16 cellular contexts compared by ENCODE assay signal in genomic region chr2:155633887-155634570, GRCh38.
A peak's percentile ranks its signal among the peaks of the same experiment; 100 is the strongest.
DNase-seq lines count a peak whose midpoint lies in the region; ATAC-seq, FAIRE-seq and TF ChIP-seq lines count a peak whose summit lies in the region.
"Had no signal": no experiment of that assay in that cellular context is flagged by ENCODE, and none has a peak within 500 bp of the region (broad histone marks: within the 10 kb centered on the region; RNA-seq: fewer than 3 reads in every experiment).

No MANE protein-coding gene starts in this region.

- H3K9me3 ChIP-seq in GM12878 (replicated peaks; ENCODE audit: control insufficient read depth, insufficient read depth, low read length): no peaks in the 10 kb centered on the region
- H3K9me3 ChIP-seq: gastroesophageal sphincter, stomach had no signal

- TF ChIP-seq EP300 in GM12878 (IDR thresholded peaks at IDR 0.05; ENCODE audit: borderline replicate concordance in 1 of 2, control insufficient read depth in 1 of 2, low read depth in 2 of 2, low read length in 2 of 2): peak; percentile 57 to 81; a peak in 3 of 4 replicates

- no peak overlapping the region for H3K4me3 ChIP-seq in GM12878
- H3K4me3 ChIP-seq: gastroesophageal sphincter, stomach had no signal

- intact Hi-C loops in GM12878 (cut with micrococcal nuclease; ENCODE audit: unreplicated experiment): no loop called here

- no peak for TF ChIP-seq RAD21 in GM12878 (IDR thresholded peaks at IDR 0.05; ENCODE audit: insufficient read depth, low read depth, low read length)

- CTCF ChIA-PET in GM12878 (lab: Yijun Ruan, JAX): no interaction called here

- DNase-seq in GM10266 (ENCODE audit: extremely low spot score) (peak; percentile 11), GM12878 (ENCODE audit: low read depth, low spot score) (peak; percentile 40), SIG-M5 treated with dmso at 0.1 percent for 504 hours (lab: John Stamatoyannopoulos, UW; ENCODE audit: unreplicated experiment) (no peak), iPS-NIHi7 (ENCODE audit: extremely low spot score) (no peak)
- DNase-seq in activated CD4-positive, CD25-positive, alpha-beta regulatory T cell (lab: John Stamatoyannopoulos, UW): no peak
- DNase-seq: activated CD4-positive, alpha-beta memory T cell treated with anti-CD3 and anti-CD28 coated beads, Interleukin-2, amount 10 ng/mL, durations not matched to agents 7 days and 5 days; AML-193; dermis blood vessel endothelial cell; left colon; NCI-H524; stomach; SW 1271 had no signal

- POLR2A ChIA-PET in GM12878 (lab: Charles Lee): no interaction called here

- SMC1A ChIA-PET in GM12878 (lab: Charles Lee; ENCODE audit: uncharacterized antibody, unreplicated experiment): interaction anchor here (0.9 kb wide), 1 partner anchor 49 kb away, joined by 3 read pairs; no protein-coding TSS in a partner anchor

- no peaks in the 10 kb centered on the region; the same call in 1 of the 2 replicates for H3K4me1 ChIP-seq in GM12878 (ENCODE audit: control insufficient read depth, insufficient read depth, low read length)
- H3K4me1 ChIP-seq: gastroesophageal sphincter, stomach had no signal

- peak; percentile 94 for FAIRE-seq in GM12878 (lab: Jason Lieb, UNC)

- BruUV-seq in GM12878 (replicated peaks; lab: Mats Ljungman, UMichigan): no TSS peak

- H3K27ac ChIP-seq in GM12878 (ENCODE audit: control insufficient read depth, insufficient read depth): no peak overlapping the region
- H3K27ac ChIP-seq: gastroesophageal sphincter, stomach had no signal

- H3K27me3 ChIP-seq in GM12878 (replicated peaks in 1 of 2; ENCODE audit: control insufficient read depth in 2 of 2, insufficient read depth in 2 of 2, low read length in 1 of 2): no peaks in the 10 kb centered on the region
- H3K27me3 ChIP-seq: gastroesophageal sphincter, stomach had no signal

- no peaks in the 10 kb centered on the region for H3K79me2 ChIP-seq in GM12878 (ENCODE audit: control insufficient read depth, insufficient read depth, low read length)

- no peak overlapping the region for H2AFZ ChIP-seq in GM12878 (ENCODE audit: control insufficient read depth, low read depth, low read length)

- RAD21 ChIA-PET in GM12878 (lab: Charles Lee; ENCODE audit: unreplicated experiment): no interaction called here

- peak overlapping the region; percentile 45; the same call in 1 of the 2 replicates for H3K4me2 ChIP-seq in GM12878 (ENCODE audit: control insufficient read depth, insufficient read depth)

- H3K9ac ChIP-seq in GM12878 (ENCODE audit: control insufficient read depth, insufficient read depth, low read length): no peak overlapping the region

- no peak for TF ChIP-seq POLR2A in GM12878 (IDR thresholded peaks at IDR 0.05; ENCODE audit: low read depth, low read length)

- TF ChIP-seq CTCF in GM10266 (IDR thresholded peaks at IDR 0.05; ENCODE audit: control insufficient read depth, insufficient read depth, low read depth, missing control alignments) (no peak), GM12878 (IDR thresholded peaks at IDR 0.05 in 2 of 3, conservative IDR thresholded peaks at IDR 0.05 in 1 of 3; ENCODE audit: control insufficient read depth in 2 of 3, extremely low read depth in 1 of 3, insufficient read depth in 1 of 3, low read depth in 3 of 3, low read length in 3 of 3) (no peak)

- ATAC-seq in GM21515 (IDR thresholded peaks at IDR 0.05; ENCODE audit: unreplicated experiment): peak; percentile 97
- ATAC-seq in HG03521 (IDR thresholded peaks at IDR 0.05; ENCODE audit: unreplicated experiment): peak; percentile 44
- ATAC-seq in GM12878: peak; percentile 99
- ATAC-seq in HG02763 (IDR thresholded peaks at IDR 0.05; ENCODE audit: unreplicated experiment): no peak
- ATAC-seq: gastroesophageal sphincter, left colon had no signal

- 30% methylated on average over 4 of the region's 4 CpGs for WGBS in GM12878 (ENCODE audit: insufficient coverage, insufficient replicate concordance, low lambda C conversion rate, missing lambda C conversion rate)

- no peaks in the 10 kb centered on the region for H4K20me1 ChIP-seq in GM12878 (ENCODE audit: control insufficient read depth, insufficient read depth)

- H3K36me3 ChIP-seq in GM12878 (ENCODE audit: control insufficient read depth in 2 of 2, insufficient read depth in 2 of 2, low read length in 1 of 2): no peaks in the 10 kb centered on the region
- H3K36me3 ChIP-seq: gastroesophageal sphincter, stomach had no signal

- in situ Hi-C loops in GM12878 (cut with MboI): no loop called here

TF ChIP-seq in GM12878, 131 proteins besides CTCF, POLR2A, EP300 and RAD21 (continues in another document):
- TF ChIP-seq HDGF (IDR thresholded peaks at IDR 0.05): no peak
- TF ChIP-seq ETV6 (conservative IDR thresholded peaks at IDR 0.05 in 1 of 2, IDR thresholded peaks at IDR 0.05 in 1 of 2; ENCODE audit: borderline replicate concordance in 1 of 2, low read depth in 1 of 2): peak in 1 of 2 experiments; percentile 36; a peak in 1 of 4 replicates
- peak; percentile 92 for TF ChIP-seq SPI1 (IDR thresholded peaks at IDR 0.05; ENCODE audit: borderline replicate concordance, insufficient read depth, low read depth, low read length)
- TF ChIP-seq RB1 (IDR thresholded peaks at IDR 0.05; ENCODE audit: borderline replicate concordance): no peak; the same call in 1 of the 2 replicates
- no peak for TF ChIP-seq POLR2AphosphoS2 (IDR thresholded peaks at IDR 0.05; ENCODE audit: low read depth, low read length)
- no peak for TF ChIP-seq SMC3 (IDR thresholded peaks at IDR 0.05; ENCODE audit: borderline replicate concordance, low read length)
- no peak for TF ChIP-seq YY1 (IDR thresholded peaks at IDR 0.05; ENCODE audit: low read depth, low read length)
- no peak for TF ChIP-seq KDM1A (IDR thresholded peaks at IDR 0.05; ENCODE audit: borderline replicate concordance)
- no peak for TF ChIP-seq SIN3A (IDR thresholded peaks at IDR 0.05; ENCODE audit: low read depth, low read length)
- TF ChIP-seq BCL11A (IDR thresholded peaks at IDR 0.05; ENCODE audit: low read depth, low read length): peak; percentile 55; the same call in 1 of the 2 replicates
- peak; percentile 70 for TF ChIP-seq RUNX3 (IDR thresholded peaks at IDR 0.05; ENCODE audit: low read length)
- TF ChIP-seq STAT3 (IDR thresholded peaks at IDR 0.05; ENCODE audit: low read depth, low read length): no peak
- TF ChIP-seq CHD1 (IDR thresholded peaks at IDR 0.05; ENCODE audit: low read depth, low read length): no peak
- no peak for TF ChIP-seq IRF3 (IDR thresholded peaks at IDR 0.05)
- 0 out of 2 replicates have a peak, but pooled peaks have one; percentile 23 for TF ChIP-seq FOXM1 (IDR thresholded peaks at IDR 0.05; ENCODE audit: low read depth, low read length)
- TF ChIP-seq IKZF1 (conservative IDR thresholded peaks at IDR 0.05): peak; percentile 41; the same call in 1 of the 2 replicates
- no peak for TF ChIP-seq NR2C1 (IDR thresholded peaks at IDR 0.05)
- no peak for TF ChIP-seq TAF1 (IDR thresholded peaks at IDR 0.05; ENCODE audit: borderline replicate concordance, low read depth, low read length)
- TF ChIP-seq HDAC6 (IDR thresholded peaks at IDR 0.05; ENCODE audit: unreplicated experiment): no peak
- TF ChIP-seq E4F1 (IDR thresholded peaks at IDR 0.05; ENCODE audit: borderline replicate concordance, partially characterized antibody): no peak
- no peak for TF ChIP-seq CEBPB (IDR thresholded peaks at IDR 0.05; ENCODE audit: borderline replicate concordance in 1 of 2, low read depth in 2 of 2, low read length in 2 of 2)
- TF ChIP-seq GABPA (IDR thresholded peaks at IDR 0.05; ENCODE audit: low read depth): no peak
- TF ChIP-seq KLF5 (IDR thresholded peaks at IDR 0.05; ENCODE audit: partially characterized antibody): no peak
- TF ChIP-seq NR2F1 (conservative IDR thresholded peaks at IDR 0.05): no peak
- no peak for TF ChIP-seq PAX8 (IDR thresholded peaks at IDR 0.05)
- TF ChIP-seq MTA2 (IDR thresholded peaks at IDR 0.05; ENCODE audit: low read depth): peak; percentile 83
- no peak for TF ChIP-seq PAX5 (IDR thresholded peaks at IDR 0.05; ENCODE audit: borderline replicate concordance, low read depth, low read length)

Comparison
In these comparisons a context has a peak if more than half of its experiments do, and no peak if none do; other contexts are left out.
1. DNase-seq: peak in GM10266 (single experiment) and GM12878 (single experiment); none in SIG-M5 treated with dmso at 0.1 percent for 504 hours (single experiment), activated CD4-positive, CD25-positive, alpha-beta regulatory T cell (0 of 4) and iPS-NIHi7 (single experiment).